In the genomic region with DNA sequence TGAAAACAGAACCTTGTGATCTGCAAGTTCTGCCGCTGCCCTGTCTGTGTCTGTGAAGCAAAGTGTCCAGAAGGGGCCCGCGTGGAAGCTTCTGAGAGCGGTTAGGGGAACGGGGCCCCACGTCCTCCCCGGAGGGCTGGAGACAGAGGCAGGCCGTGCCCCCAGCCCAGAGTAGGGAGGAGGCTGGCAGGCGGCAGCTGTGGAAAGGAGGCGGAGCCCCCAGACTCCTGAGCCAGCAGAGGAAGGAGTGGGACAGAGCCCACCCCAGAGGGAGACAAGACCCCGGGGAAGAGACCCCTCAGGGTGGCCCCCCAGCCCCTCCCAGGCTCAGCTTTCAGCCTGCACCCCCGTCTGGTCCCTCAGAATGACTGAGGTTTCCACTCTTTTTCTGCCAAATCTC, we compare ENCODE assay signal across 17 cellular contexts. TPM values are rescaled to one million over a fixed set of nuclear protein-coding genes. Genes with fewer than 3 reads are reported as not detected.
DNase-seq lines count a peak whose midpoint lies in the region; ATAC-seq and TF ChIP-seq lines count a peak whose summit lies in the region.
"Had no signal": no experiment of that assay in that cellular context is flagged by ENCODE, and none has a peak within 500 bp of the region (broad histone marks: within the 10 kb centered on the region; RNA-seq: fewer than 3 reads in every experiment).

No MANE protein-coding gene starts in this region.

- H3K79me2 ChIP-seq in GM23248 (ENCODE audit: insufficient read depth), result no peaks in the 10 kb centered on the region

- peaks cover 55% of the 10 kb centered on the region for H3K4me1 Mint-ChIP-seq in nephron

- H3K27ac Mint-ChIP-seq in nephron, result peak overlapping the region; percentile 47 to 55 (median 54)
- H3K27ac Mint-ChIP-seq: CD4-positive, CD25-positive, alpha-beta regulatory T cell; CD8-positive, alpha-beta memory T cell; H9 had no signal

- peak overlapping the region in 2 of 11 experiments; percentile 21 to 30; a peak in 3 of 22 replicates for H3K9ac ChIP-seq in BLaER1 treated with 17β-estradiol and CSF1 and Interleukin-3, amounts not matched to agents 10 nM and 100 nM
- H3K9ac ChIP-seq in GM23248, result no peak overlapping the region

- H3K4me3 ChIP-seq in BLaER1 treated with 17β-estradiol and CSF1 and Interleukin-3, amounts not matched to agents 10 nM and 100 nM, result no peak overlapping the region
- no peak overlapping the region for H3K4me3 ChIP-seq in GM23248

- in situ Hi-C loops in GM23248 (cut with MboI), result no loop called here

- H2AFZ ChIP-seq in GM23248, result no peak overlapping the region

- H4K20me1 ChIP-seq in BLaER1 treated with 17β-estradiol and CSF1 and Interleukin-3, amounts not matched to agents 10 nM and 100 nM, result peaks cover 0 to 16% (median 0%) of the 10 kb centered on the region in 11 experiments; a peak in 3 of 22 replicates
- no peaks in the 10 kb centered on the region for H4K20me1 ChIP-seq in GM23248 (ENCODE audit: insufficient read depth)

- H3K27me3 ChIP-seq in BLaER1 treated with 17β-estradiol and CSF1 and Interleukin-3, amounts not matched to agents 10 nM and 100 nM, result peaks cover 8 to 15% (median 10%) of the 10 kb centered on the region in 11 experiments
- peaks cover 64% of the 10 kb centered on the region for H3K27me3 ChIP-seq in GM23248 (replicated peaks; ENCODE audit: insufficient read depth)

- no peaks in the 10 kb centered on the region for H3K36me3 Mint-ChIP-seq in nephron (ENCODE audit: low read depth)
- H3K36me3 Mint-ChIP-seq: CD4-positive, CD25-positive, alpha-beta regulatory T cell; CD8-positive, alpha-beta memory T cell; IgD-negative memory B cell had no signal

- DNase-seq in left ventricle myocardium superior (peak; percentile 15), left cardiac atrium (no peak), HuH-7 (ENCODE audit: low spot score) (no peak), GM23248 (no peak), COLO829 (ENCODE audit: low spot score) (no peak)
- DNase-seq: 8988T; C1 segment of cervical spinal cord; CD4-positive, CD25-positive, alpha-beta regulatory T cell; DMS153; DMS79 treated with DMSO at 0.1 percent for 48 hours; GF-D8; H9 had no signal

- ATAC-seq in left ventricle myocardium superior (no peak), left cardiac atrium (no peak)

- H3K4me2 ChIP-seq in BLaER1 treated with 17β-estradiol and CSF1 and Interleukin-3, amounts not matched to agents 10 nM and 100 nM, result peak overlapping the region in 8 of 11 experiments; percentile 17 to 66 (median 40); a peak in 13 of 22 replicates
- no peak overlapping the region for H3K4me2 ChIP-seq in GM23248 (ENCODE audit: unreplicated experiment)

- no peak for TF ChIP-seq CTCF in nephron (IDR thresholded peaks at IDR 0.05; ENCODE audit: unreplicated experiment in 3 of 3)

- no peaks in the 10 kb centered on the region for H3K9me3 Mint-ChIP-seq in nephron
- H3K9me3 Mint-ChIP-seq: CD8-positive, alpha-beta memory T cell had no signal

- no peaks in the 10 kb centered on the region for H3K9me2 ChIP-seq in GM23248 (ENCODE audit: insufficient read depth)

- H3K36me3 ChIP-seq in BLaER1 treated with 17β-estradiol and CSF1 and Interleukin-3, amounts not matched to agents 10 nM and 100 nM, result no peaks in the 10 kb centered on the region
- H3K36me3 ChIP-seq in GM23248 (ENCODE audit: low read depth), result no peaks in the 10 kb centered on the region

- H3K4me3 Mint-ChIP-seq in nephron, result no peak overlapping the region
- H3K4me3 Mint-ChIP-seq: CD4-positive, CD25-positive, alpha-beta regulatory T cell; CD8-positive, alpha-beta memory T cell; H9; IgD-negative memory B cell had no signal

- peaks cover 20 to 67% (median 56%) of the 10 kb centered on the region in 10 experiments for H3K4me1 ChIP-seq in BLaER1 treated with 17β-estradiol and CSF1 and Interleukin-3, amounts not matched to agents 10 nM and 100 nM
- no peaks in the 10 kb centered on the region for H3K4me1 ChIP-seq in GM23248 (ENCODE audit: insufficient read depth)

- H3F3A ChIP-seq in GM23248 (ENCODE audit: insufficient read depth), result no peaks in the 10 kb centered on the region

- no peak overlapping the region for H3K27ac ChIP-seq in BLaER1 treated with 17β-estradiol and CSF1 and Interleukin-3, amounts not matched to agents 10 nM and 100 nM
- H3K27ac ChIP-seq in GM23248, result no peak overlapping the region

- H3K9me3 ChIP-seq in BLaER1 treated with 17β-estradiol and CSF1 and Interleukin-3, amounts not matched to agents 10 nM and 100 nM (replicated peaks in 1 of 11), result no peaks in the 10 kb centered on the region
- no peaks in the 10 kb centered on the region for H3K9me3 ChIP-seq in GM23248 (ENCODE audit: low read depth)

- 3 to 5% methylated on average over 10 to 12 of the region's 12 CpGs for WGBS in GM23248 (ENCODE audit: low coverage in 1 of 2, low lambda C conversion rate in 2 of 2, missing lambda C conversion rate in 2 of 2), 2 experiments

- intact Hi-C loops in left ventricle myocardium superior (cut with micrococcal nuclease), result no loop called here
- intact Hi-C loops in left cardiac atrium (cut with DNase I), result no loop called here

- H3K27me3 Mint-ChIP-seq in nephron (ENCODE audit: low read depth), result peaks cover 24% of the 10 kb centered on the region
- H3K27me3 Mint-ChIP-seq: CD4-positive, CD25-positive, alpha-beta regulatory T cell had no signal

RNA-seq across cellular contexts. Expression of gene GALNT9, which starts 49.0 kb away (rescaled TPM):
- total RNA-seq in left ventricle myocardium superior (1.6 TPM), left cardiac atrium (1 to 10 TPM; 2.6 to 2.7 TPM)
- total RNA-seq in GM23248 (2014; rRNA removed; shearing (Covaris generic)), result 1.4 and 1.5 TPM in 2 replicates
- polyA plus RNA-seq in GM23248 (2016; fragmentation: Nextera tagmentation; extraction: Ambion mirVana), result 0.33 TPM in 2 replicates
- polyA plus RNA-seq: AG04450; CD8-positive, alpha-beta memory T cell had no signal
